Comparison of ENCODE assay signal across 11 cellular contexts in genomic region chr17:74443516-74444296, GRCh38. TPM values are rescaled to one million over a fixed set of nuclear protein-coding genes. Genes with fewer than 3 reads are reported as not detected.
DNase-seq lines count a peak whose midpoint lies in the region; ATAC-seq lines count a peak whose summit lies in the region.
"Had no signal": no experiment of that assay in that cellular context is flagged by ENCODE, and none has a peak within 500 bp of the region (broad histone marks: within the 10 kb centered on the region; RNA-seq: fewer than 3 reads in every experiment).

No MANE protein-coding gene starts in this region.

- H3K27me3 ChIP-seq in HUES6 (ENCODE audit: control insufficient read depth, insufficient read depth, low read length) (no peaks in the 10 kb centered on the region), muscle layer of duodenum (ENCODE audit: low read depth, low read length) (no peaks in the 10 kb centered on the region)

- no peaks in the 10 kb centered on the region for H3K9me3 ChIP-seq in HUES6 (ENCODE audit: control insufficient read depth, insufficient read depth, low read depth, low read length)
- H3K9me3 ChIP-seq in muscle layer of duodenum (ENCODE audit: control insufficient read depth in 1 of 2, low read length in 2 of 2), result no peaks in the 10 kb centered on the region

- DNase-seq in epithelial cell of prostate (ENCODE audit: low read depth, low spot score), result no peak
- DNase-seq in hypothalamus (lab: John Stamatoyannopoulos, UW), result no peak
- DNase-seq in RKO (ENCODE audit: low spot score), result no peak
- DNase-seq: activated T-cell treated with anti-CD3 and anti-CD28 coated beads, Interleukin-2, amount 50 U/mL, for 4 hours; Karpas-422 had no signal

- ATAC-seq in HG03442 (IDR thresholded peaks at IDR 0.05; ENCODE audit: unreplicated experiment) (no peak), HG02678 (IDR thresholded peaks at IDR 0.05; ENCODE audit: unreplicated experiment) (no peak)
- ATAC-seq: activated T-cell treated with anti-CD3 and anti-CD28 coated beads, Interleukin-2, amount 50 U/mL, for 4 hours had no signal

- peaks cover 32% of the 10 kb centered on the region for H3K4me1 ChIP-seq in HUES6 (ENCODE audit: control insufficient read depth, insufficient read depth, low read length)
- H3K4me1 ChIP-seq in muscle layer of duodenum (ENCODE audit: control insufficient read depth in 1 of 2, insufficient read depth in 2 of 2, low read length in 2 of 2), result peaks cover 16 to 29% of the 10 kb centered on the region in 2 donors
- H3K4me1 ChIP-seq: HAP-1 had no signal

- H3K4me3 ChIP-seq in HUES6 (ENCODE audit: low read depth, low read length) (0 out of 2 replicates have a peak overlapping the region, but pooled peaks have one; percentile 9), muscle layer of duodenum (ENCODE audit: low read depth in 1 of 2, low read length in 2 of 2) (peak overlapping the region in 1 of 2 donors; percentile 27)
- H3K4me3 ChIP-seq: HAP-1 had no signal

- H3K36me3 ChIP-seq in HUES6 (ENCODE audit: control insufficient read depth, insufficient read depth, low read length), result peaks cover 14% of the 10 kb centered on the region; the same call in 1 of the 2 replicates
- H3K36me3 ChIP-seq in muscle layer of duodenum (ENCODE audit: control insufficient read depth in 1 of 2, insufficient read depth in 2 of 2, low read length in 2 of 2), result peaks cover 0 to 4% of the 10 kb centered on the region in 2 donors
- H3K36me3 ChIP-seq: HAP-1 had no signal

- H3K27ac ChIP-seq in HUES6 (ENCODE audit: low read depth, low read length) (no peak overlapping the region), epithelial cell of prostate (peak overlapping the region; percentile 49), muscle layer of duodenum (ENCODE audit: low read length) (peak overlapping the region; percentile 76), temporal lobe (ENCODE audit: low read depth, low read length) (peak overlapping the region; percentile 54)

- H3K9ac ChIP-seq in HUES6 (ENCODE audit: low read length), result no peak overlapping the region

RNA-seq across cellular contexts. Expression of gene GPRC5C, which starts 11.8 kb away (rescaled TPM):
- total RNA-seq in temporal lobe, result 4.2 TPM

RNA-seq across cellular contexts. Expression of gene CD300A, which starts 22.7 kb away (rescaled TPM):
- 2.0 TPM for total RNA-seq in temporal lobe
